Comparison of ENCODE assay signal across 21 cellular contexts in the genomic region with DNA sequence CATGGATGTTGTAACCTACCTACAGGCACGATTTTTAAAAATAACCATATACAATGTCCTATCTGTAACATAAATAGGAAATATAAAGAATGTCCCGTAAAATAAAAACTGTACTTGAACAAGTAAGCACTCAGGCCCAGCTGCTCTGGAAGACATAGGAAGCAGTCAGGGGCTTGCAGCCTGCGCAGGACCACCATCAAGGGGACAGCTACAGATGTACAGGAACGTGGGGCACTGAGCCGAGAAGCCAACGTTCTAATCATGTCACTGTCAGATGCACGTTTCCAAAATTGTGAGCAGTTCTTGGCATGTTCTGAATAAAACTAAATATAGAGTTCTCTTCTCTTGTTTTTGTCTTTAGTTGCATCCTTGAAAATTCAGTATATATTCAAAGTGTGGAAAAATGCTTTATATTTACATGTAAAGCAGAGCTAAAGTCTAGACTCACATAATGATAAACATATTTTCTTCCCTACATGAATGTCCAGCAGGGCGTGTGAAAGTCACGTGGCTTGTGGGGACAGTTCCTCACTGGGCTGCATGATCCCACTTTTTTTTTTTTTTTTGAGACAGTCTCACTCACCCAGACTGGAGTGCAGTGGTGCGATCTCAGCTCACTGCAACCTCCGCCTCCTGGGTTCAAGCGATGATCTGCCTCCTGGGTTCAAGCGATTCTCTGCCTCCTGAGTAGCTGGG. TPM values are rescaled to one million over a fixed set of nuclear protein-coding genes. Genes with fewer than 3 reads are reported as not detected.
DNase-seq lines count a peak whose midpoint lies in the region; ATAC-seq, FAIRE-seq and TF ChIP-seq lines count a peak whose summit lies in the region.
"Had no signal": no experiment of that assay in that cellular context is flagged by ENCODE, and none has a peak within 500 bp of the region (broad histone marks: within the 10 kb centered on the region; RNA-seq: fewer than 3 reads in every experiment).

No MANE protein-coding gene starts in this region.

- H3K36me3 ChIP-seq in cardiac muscle cell, result no peaks in the 10 kb centered on the region
- no peaks in the 10 kb centered on the region for H3K36me3 ChIP-seq in Karpas-422 (ENCODE audit: insufficient read depth, low read length)
- no peaks in the 10 kb centered on the region for H3K36me3 ChIP-seq in K562 (ENCODE audit: control insufficient read depth, insufficient read depth, low read length)
- H3K36me3 ChIP-seq: HAP-1 had no signal

- H3K9ac ChIP-seq in Karpas-422 (ENCODE audit: low read length) (no peak overlapping the region), K562 (ENCODE audit: insufficient read depth in 1 of 2, low read depth in 2 of 2, low read length in 2 of 2) (no peak overlapping the region)

- H3K4me3 ChIP-seq in cardiac muscle cell (no peak overlapping the region), Karpas-422 (ENCODE audit: low read length) (no peak overlapping the region), K562 (no peak overlapping the region)
- H3K4me3 ChIP-seq: HAP-1 had no signal

- no TSS peak for BruUV-seq in K562 (replicated peaks; lab: Mats Ljungman, UMichigan)

- H3K27me3 ChIP-seq in cardiac muscle cell (no peaks in the 10 kb centered on the region), Karpas-422 (ENCODE audit: low read length) (no peaks in the 10 kb centered on the region), K562 (ENCODE audit: control insufficient read depth in 2 of 2, insufficient read depth in 2 of 2, low read length in 2 of 2) (peaks cover 2 to 14% of the 10 kb centered on the region in 2 experiments; a peak in 3 of 5 replicates)

- POLR2A ChIA-PET in K562 (lab: Yijun Ruan, JAX), result interaction anchor here (0.8 to 0.9 kb wide), 3 partner anchors 11 to 20 kb away, joined by 3 to 4 read pairs (median 3); no protein-coding TSS in a partner anchor

- ATAC-seq in left cardiac atrium, result no peak
- ATAC-seq in K562, result peak; percentile 67

- no peaks in the 10 kb centered on the region for H3K9me2 ChIP-seq in Karpas-422 (replicated peaks; ENCODE audit: insufficient read depth, low read length)

- TF ChIP-seq POLR2A in K562 (conservative IDR thresholded peaks at IDR 0.05), result no peak

- no peak overlapping the region for H3K4me2 ChIP-seq in Karpas-422 (ENCODE audit: low read depth, low read length, poor library complexity, severe bottlenecking)
- no peak overlapping the region for H3K4me2 ChIP-seq in K562 (ENCODE audit: insufficient read depth, low read length)

- no peak overlapping the region for H2AFZ ChIP-seq in Karpas-422 (ENCODE audit: low read length)
- no peak overlapping the region for H2AFZ ChIP-seq in K562 (ENCODE audit: low read depth, low read length)

- DNase-seq in cardiac muscle cell (ENCODE audit: low read depth in 1 of 2, low spot score in 1 of 2) (no peak), left cardiac atrium (no peak), Karpas-422 (peak; percentile 66), K562 (ENCODE audit: extremely low read depth in 1 of 4, low spot score in 3 of 4) (peak in 1 of 4 experiments; percentile 12), iPS-NIHi11 (ENCODE audit: low spot score) (no peak), hypothalamus (lab: John Stamatoyannopoulos, UW) (no peak), NCI-H748 treated with DMSO at 0.1 percent for 48 hours (lab: John Stamatoyannopoulos, UW) (no peak)
- DNase-seq: 8988T; ACHN; CD4-positive, alpha-beta memory T cell; COR-L47; DMS153; DMS79 treated with DMSO at 0.1 percent for 48 hours; EL; GOT3 had no signal

- no peaks in the 10 kb centered on the region for H3K9me1 ChIP-seq in K562 (ENCODE audit: control insufficient read depth, insufficient read depth, low read length)

- intact Hi-C loops in left cardiac atrium (cut with DNase I), result no loop called here
- intact Hi-C loops in K562 (cut with micrococcal nuclease), result loop anchor here (5.0 kb wide), 1 partner anchor 76 kb away; no protein-coding TSS in a partner anchor

- H3K27ac ChIP-seq in cardiac muscle cell (peak overlapping the region; percentile 91), Karpas-422 (ENCODE audit: low read length) (no peak overlapping the region), K562 (ENCODE audit: extremely low read depth, low read depth, low read length) (no peak overlapping the region)
- H3K27ac ChIP-seq: C4-2B had no signal

- in situ Hi-C loops in K562 (cut with MboI), result no loop called here

- 8% methylated on average over 13 of the region's 13 CpGs for WGBS in K562 (ENCODE audit: insufficient coverage, low coverage, missing lambda C conversion rate)

- TF ChIP-seq RAD21 in K562 (CRISPR knock-in tag; conservative IDR thresholded peaks at IDR 0.05 in 1 of 2, IDR thresholded peaks at IDR 0.05 in 1 of 2), result peak; percentile 42 to 46

- TF ChIP-seq CTCF in cardiac muscle cell (IDR thresholded peaks at IDR 0.05; ENCODE audit: low read depth, low read length) (no peak), K562 (IDR thresholded peaks at IDR 0.05 in 2 of 3, conservative IDR thresholded peaks at IDR 0.05 in 1 of 3; ENCODE audit: insufficient read depth in 2 of 3, low read depth in 1 of 3, low read length in 3 of 3) (peak in 2 of 3 experiments; percentile 28 to 37; a peak in 2 of 6 replicates)

- H3K4me1 ChIP-seq in cardiac muscle cell (ENCODE audit: low read depth) (peaks cover 73% of the 10 kb centered on the region), Karpas-422 (ENCODE audit: low read length) (peaks cover 8% of the 10 kb centered on the region; the same call in 1 of the 2 replicates), K562 (replicated peaks in 1 of 2; ENCODE audit: control insufficient read depth in 2 of 2, insufficient read depth in 2 of 2, low read length in 2 of 2) (no peaks in the 10 kb centered on the region; a peak in 2 of 5 replicates)
- H3K4me1 ChIP-seq: HAP-1 had no signal

- CTCF ChIA-PET in K562 (lab: Yijun Ruan, JAX; ENCODE audit: low intra/inter-chr PET ratio), result interaction anchor here (0.7 to 1.4 kb wide), 2 partner anchors 77 to 360 kb away, joined by 3 to 5 read pairs; no protein-coding TSS in a partner anchor

- TF ChIP-seq EP300 in K562 (IDR thresholded peaks at IDR 0.05; ENCODE audit: low read length), result no peak

- no peaks in the 10 kb centered on the region for H3K79me2 ChIP-seq in Karpas-422 (ENCODE audit: low read length)
- H3K79me2 ChIP-seq in K562 (ENCODE audit: control insufficient read depth, insufficient read depth, low read length), result no peaks in the 10 kb centered on the region

- H3K9me3 ChIP-seq in cardiac muscle cell (ENCODE audit: low read depth) (no peaks in the 10 kb centered on the region), Karpas-422 (ENCODE audit: low read length) (no peaks in the 10 kb centered on the region), K562 (replicated peaks; ENCODE audit: control insufficient read depth, insufficient read depth, low read depth, low read length) (no peaks in the 10 kb centered on the region)
- H3K9me3 ChIP-seq: HAP-1 had no signal

- FAIRE-seq in K562 (lab: Jason Lieb, UNC), result no peak
- FAIRE-seq: D721Med, G401.6, GM12891 had no signal

- H4K20me1 ChIP-seq in Karpas-422 (ENCODE audit: insufficient read depth, low read depth, low read length), result no peaks in the 10 kb centered on the region
- H4K20me1 ChIP-seq in K562 (replicated peaks; ENCODE audit: control insufficient read depth, insufficient read depth, low read length), result no peaks in the 10 kb centered on the region; the same call in 1 of the 2 replicates

TF ChIP-seq in K562, 482 proteins besides CTCF, POLR2A, EP300 and RAD21 (continues in another document):
- TF ChIP-seq U2AF1 (optimal IDR thresholded peaks at IDR 0.05; ENCODE audit: low read depth, low read length) (no peak), MYNN (IDR thresholded peaks at IDR 0.05) (no peak), MYNN (CRISPR knock-in tag; IDR thresholded peaks at IDR 0.05) (no peak), SMARCA5 (IDR thresholded peaks at IDR 0.05) (no peak), ZNF384 (IDR thresholded peaks at IDR 0.05; ENCODE audit: low read depth, low read length) (peak; percentile 4; the same call in 1 of the 2 replicates), MIER1 (IDR thresholded peaks at IDR 0.05; ENCODE audit: low read depth) (no peak), MBD1 (CRISPR knock-in tag; IDR thresholded peaks at IDR 0.05) (no peak), MCM3 (IDR thresholded peaks at IDR 0.05) (no peak), ZBED1 (IDR thresholded peaks at IDR 0.05) (no peak)

RNA-seq across cellular contexts. Expression of gene TSPAN18, which starts 28.4 kb away (rescaled TPM):
- 48.1 and 68.6 TPM in 2 replicates for total RNA-seq in cardiac muscle cell
- polyA plus RNA-seq in cardiac muscle cell, result 82.8 and 122 TPM in 2 replicates
- total RNA-seq in left cardiac atrium, result 100 to 1,000 TPM; 152 to 166 TPM
- total RNA-seq in Karpas-422 (2014; rRNA removed; shearing (Covaris generic); ENCODE audit: low replicate concordance), result 0.90 and 1.8 TPM in 2 replicates
- total RNA-seq in K562 (2011; cell fraction: chromatin; rRNA removed; ENCODE audit: low replicate concordance), result 0.25 TPM in 1 of 2 replicates, not detected in the other
- total RNA-seq in K562 (2011; cell fraction: nucleolus; rRNA removed), result not detected in 2 replicates
- not detected in 2 replicates for total RNA-seq in K562 (2011; cell fraction: nucleoplasm; rRNA removed)
- 0.20 TPM in 1 of 2 replicates, not detected in the other for total RNA-seq in K562 (2014; rRNA removed)
- total RNA-seq in K562 (2014; rRNA removed; fragmentation: Illumina TruSeq; extraction: Trizol), result 0.10 and 0.22 TPM in 2 replicates
- 0.22 and 0.26 TPM in 2 replicates for total RNA-seq in K562 (2015; rRNA removed; fragmentation: Illumina TruSeq; extraction: Trizol)
- total RNA-seq in K562 (2021), result 0.35 and 0.60 TPM in 2 replicates
- 0.12 TPM in 1 of 2 replicates, not detected in the other for polyA plus RNA-seq in K562 (2011; rRNA removed)
- 0.01 and 0.06 TPM in 2 replicates for polyA plus RNA-seq in K562 (2011; cell fraction: cytosol; rRNA removed)
- polyA plus RNA-seq in K562 (2011; cell fraction: nucleus; rRNA removed), result 0.10 and 0.14 TPM in 2 replicates
- 0.79 and 2.3 TPM in 2 replicates for polyA plus RNA-seq in K562 (2012)
- polyA plus RNA-seq in K562 (2014; fragmentation: Illumina TruSeq; extraction: Trizol), result 0.34 and 0.61 TPM in 2 replicates
- not detected for polyA plus RNA-seq in K562 (2014; fragmentation: Nextera tagmentation; extraction: Ambion mirVana)
- 0.17 and 0.59 TPM in 2 replicates for polyA plus RNA-seq in K562 (2014; rRNA removed)
- not detected in 2 replicates for polyA minus RNA-seq in K562 (2011; rRNA and poly(A)+ RNA removed)
- polyA minus RNA-seq in K562 (2011; cell fraction: cytosol; rRNA and poly(A)+ RNA removed), result not detected in 2 replicates
- polyA minus RNA-seq in K562 (2011; cell fraction: nucleus; rRNA and poly(A)+ RNA removed), result 0.11 TPM in 1 of 2 replicates, not detected in the other
- total RNA-seq: HT1080 had no signal

Comparison
In these comparisons a context has a peak if more than half of its experiments do, and no peak if none do; other contexts are left out.
1. RNA of gene TSPAN18, which starts 28.4 kb away (total RNA-seq): 152 to 166 TPM in left cardiac atrium and 48.1 to 68.6 TPM in cardiac muscle cell; 0.90 to 1.8 TPM in Karpas-422 and 0.10 to 0.60 TPM in K562; every median in the first group is over 10 times any median in the second.